Comparison of ENCODE assay signal across 8 cellular contexts in the genomic region with DNA sequence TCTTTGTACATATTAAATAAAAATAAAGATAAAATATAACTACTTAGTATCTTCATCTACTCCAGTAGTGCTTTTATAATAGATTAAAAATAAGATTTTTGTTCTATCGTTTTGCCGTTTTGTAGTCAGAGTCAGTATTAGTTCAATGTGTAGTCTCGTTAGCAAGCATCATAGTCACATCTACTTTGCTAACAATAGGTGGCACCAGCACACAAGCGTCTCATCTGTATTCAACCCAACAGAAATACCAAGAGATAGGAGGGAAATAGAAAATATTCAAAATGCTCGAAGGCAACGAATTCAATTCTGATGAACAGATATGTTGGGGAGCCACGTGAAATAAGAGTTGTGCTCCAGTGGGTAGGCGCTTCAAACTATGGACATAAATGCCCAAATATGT. TPM values are rescaled to one million over a fixed set of nuclear protein-coding genes. Genes with fewer than 3 reads are reported as not detected.
DNase-seq lines count a peak whose midpoint lies in the region; ATAC-seq and TF ChIP-seq lines count a peak whose summit lies in the region.

No MANE protein-coding gene starts in this region.

- no peak for TF ChIP-seq CTCF in activated CD8-positive, alpha-beta T cell treated with anti-CD3 and anti-CD28 coated beads for 36 hours (IDR thresholded peaks at IDR 0.05)
- TF ChIP-seq CTCF in LNCAP (IDR thresholded peaks at IDR 0.05), result peak; percentile 62

- POLR2A ChIA-PET in activated CD8-positive, alpha-beta T cell treated with anti-CD3 and anti-CD28 coated beads for 36 hours (lab: Charles Lee), result no interaction called here
- POLR2A ChIA-PET in activated CD8-positive, alpha-beta T cell treated with anti-CD3 and anti-CD28 coated beads, Interleukin-2, amount 10 ng/mL, durations not matched to agents 7 days and 5 days (lab: Charles Lee), result no interaction called here

- no peaks in the 10 kb centered on the region for H3K9me3 Mint-ChIP-seq in activated CD8-positive, alpha-beta T cell treated with anti-CD3 and anti-CD28 coated beads for 36 hours
- H3K9me3 Mint-ChIP-seq in activated CD8-positive, alpha-beta T cell treated with anti-CD3 and anti-CD28 coated beads, Interleukin-2, amount 10 ng/mL, durations not matched to agents 7 days and 5 days (ENCODE audit: insufficient read depth), result no peaks in the 10 kb centered on the region

- H3K27me3 Mint-ChIP-seq in activated CD8-positive, alpha-beta T cell treated with anti-CD3 and anti-CD28 coated beads for 36 hours, result peaks cover 5% of the 10 kb centered on the region
- H3K27me3 Mint-ChIP-seq in activated CD8-positive, alpha-beta T cell treated with anti-CD3 and anti-CD28 coated beads, Interleukin-2, amount 10 ng/mL, durations not matched to agents 7 days and 5 days (ENCODE audit: low read depth), result peaks cover 15% of the 10 kb centered on the region

- CTCF ChIA-PET in activated CD8-positive, alpha-beta T cell treated with anti-CD3 and anti-CD28 coated beads for 36 hours (lab: Charles Lee), result interaction anchor here (0.6 to 2.7 kb wide), 3 partner anchors 12 to 21 kb away, joined by 3 to 12 read pairs (median 4); no protein-coding TSS in a partner anchor
- CTCF ChIA-PET in activated CD8-positive, alpha-beta T cell treated with anti-CD3 and anti-CD28 coated beads, Interleukin-2, amount 10 ng/mL, durations not matched to agents 7 days and 5 days (lab: Charles Lee), result interaction anchor here (2.0 kb wide), 1 partner anchor 13 kb away, joined by 8 read pairs; no protein-coding TSS in a partner anchor

- no peaks in the 10 kb centered on the region for H3K4me1 Mint-ChIP-seq in activated CD8-positive, alpha-beta T cell treated with anti-CD3 and anti-CD28 coated beads for 36 hours (ENCODE audit: low read depth)
- no peaks in the 10 kb centered on the region for H3K4me1 Mint-ChIP-seq in activated CD8-positive, alpha-beta T cell treated with anti-CD3 and anti-CD28 coated beads, Interleukin-2, amount 10 ng/mL, durations not matched to agents 7 days and 5 days (ENCODE audit: low read depth)

- H3K36me3 Mint-ChIP-seq in activated CD8-positive, alpha-beta T cell treated with anti-CD3 and anti-CD28 coated beads for 36 hours (ENCODE audit: low read depth), result no peaks in the 10 kb centered on the region
- H3K36me3 Mint-ChIP-seq in activated CD8-positive, alpha-beta T cell treated with anti-CD3 and anti-CD28 coated beads, Interleukin-2, amount 10 ng/mL, durations not matched to agents 7 days and 5 days (ENCODE audit: low read depth), result no peaks in the 10 kb centered on the region

- H3K27ac Mint-ChIP-seq in activated CD8-positive, alpha-beta T cell treated with anti-CD3 and anti-CD28 coated beads for 36 hours, result no peak overlapping the region
- H3K27ac Mint-ChIP-seq in activated CD8-positive, alpha-beta T cell treated with anti-CD3 and anti-CD28 coated beads, Interleukin-2, amount 10 ng/mL, durations not matched to agents 7 days and 5 days, result no peak overlapping the region

- intact Hi-C loops in activated CD8-positive, alpha-beta T cell treated with anti-CD3 and anti-CD28 coated beads for 36 hours (cut with micrococcal nuclease), result no loop called here

- H3K4me3 Mint-ChIP-seq in activated CD8-positive, alpha-beta T cell treated with anti-CD3 and anti-CD28 coated beads for 36 hours, result no peak overlapping the region
- H3K4me3 Mint-ChIP-seq in activated CD8-positive, alpha-beta T cell treated with anti-CD3 and anti-CD28 coated beads, Interleukin-2, amount 10 ng/mL, durations not matched to agents 7 days and 5 days, result no peak overlapping the region

- ATAC-seq in activated CD8-positive, alpha-beta T cell treated with anti-CD3 and anti-CD28 coated beads for 36 hours, result no peak
- ATAC-seq in activated CD8-positive, alpha-beta T cell treated with anti-CD3 and anti-CD28 coated beads, Interleukin-2, amount 10 ng/mL, durations not matched to agents 7 days and 5 days, result no peak

- peak; percentile 22 for DNase-seq in activated CD8-positive, alpha-beta T cell treated with anti-CD3 and anti-CD28 coated beads for 36 hours
- DNase-seq in activated CD8-positive, alpha-beta T cell treated with anti-CD3 and anti-CD28 coated beads, Interleukin-2, amount 10 ng/mL, durations not matched to agents 7 days and 5 days, result no peak
- peak; percentile 44 for DNase-seq in SKM-1 treated with dmso at 0.1 percent for 144 hours (lab: John Stamatoyannopoulos, UW; ENCODE audit: unreplicated experiment)
- DNase-seq in iPS-NIHi7 (ENCODE audit: extremely low spot score), result peak; percentile 43
- no peak for DNase-seq in amniotic stem cell (lab: John Stamatoyannopoulos, UW)
- no peak for DNase-seq in ecto neural progenitor cell (ENCODE audit: low spot score)
- no peak for DNase-seq in GOT3 (lab: John Stamatoyannopoulos, UW)

RNA-seq across cellular contexts. Expression of gene MICU2, which starts 21.4 kb away (rescaled TPM):
- 10 to 100 TPM; 28.0 to 30.5 TPM for total RNA-seq in activated CD8-positive, alpha-beta T cell treated with anti-CD3 and anti-CD28 coated beads for 36 hours
- total RNA-seq in activated CD8-positive, alpha-beta T cell treated with anti-CD3 and anti-CD28 coated beads, Interleukin-2, amount 10 ng/mL, durations not matched to agents 7 days and 5 days, result 10 to 100 TPM; 33.1 to 35.3 TPM

RNA-seq across cellular contexts. Expression of gene FGF9, which starts 45.5 kb away (rescaled TPM):
- total RNA-seq in activated CD8-positive, alpha-beta T cell treated with anti-CD3 and anti-CD28 coated beads for 36 hours, result under 1 TPM; 0.11 to 0.45 TPM
- total RNA-seq in activated CD8-positive, alpha-beta T cell treated with anti-CD3 and anti-CD28 coated beads, Interleukin-2, amount 10 ng/mL, durations not matched to agents 7 days and 5 days, result under 1 TPM in 1 of 2 experiments, not detected in 1; 0.21 TPM

Comparison
In these comparisons a context has a peak if more than half of its experiments do, and no peak if none do; other contexts are left out.
1. DNase-seq: peak in activated CD8-positive, alpha-beta T cell treated with anti-CD3 and anti-CD28 coated beads for 36 hours (single experiment), SKM-1 treated with dmso at 0.1 percent for 144 hours (single experiment) and iPS-NIHi7 (single experiment); none in activated CD8-positive, alpha-beta T cell treated with anti-CD3 and anti-CD28 coated beads, Interleukin-2, amount 10 ng/mL, durations not matched to agents 7 days and 5 days (single experiment), amniotic stem cell (single experiment), ecto neural progenitor cell (single experiment) and GOT3 (single experiment).